In the genomic region with DNA sequence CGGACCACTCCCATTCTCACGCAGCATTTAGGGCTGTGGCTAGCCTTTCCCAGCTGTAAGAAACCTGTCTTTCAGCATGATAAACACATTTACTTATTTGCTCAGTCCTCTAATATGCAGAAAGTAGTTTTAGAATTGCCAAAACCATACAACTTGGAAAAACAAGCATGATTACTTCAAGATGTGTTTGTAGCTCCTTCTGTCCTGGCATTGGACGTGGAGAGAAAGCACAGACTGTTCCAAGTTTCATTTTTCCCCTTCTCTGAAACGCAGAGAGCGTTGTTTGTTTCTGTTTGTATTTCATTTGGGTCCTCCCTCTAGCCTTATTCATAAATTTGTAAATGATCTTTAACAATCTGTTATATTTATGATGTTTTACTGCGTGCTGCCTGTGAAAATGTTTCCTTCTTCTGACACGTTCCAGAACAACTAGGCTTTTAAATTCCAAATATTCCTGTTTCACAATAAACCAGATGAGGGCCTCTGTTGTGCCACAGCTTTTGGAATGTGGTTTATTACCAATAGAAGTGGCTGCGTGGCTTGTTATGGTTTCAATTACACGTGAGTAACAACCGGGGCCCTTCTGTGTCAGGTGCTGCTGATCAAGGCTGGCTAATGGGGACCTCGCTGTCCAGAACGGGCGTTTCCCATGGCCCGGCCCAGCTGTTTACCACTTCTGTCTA, we compare ENCODE assay signal across 17 cellular contexts. TPM values are rescaled to one million over a fixed set of nuclear protein-coding genes. Genes with fewer than 3 reads are reported as not detected.
DNase-seq lines count a peak whose midpoint lies in the region; ATAC-seq and TF ChIP-seq lines count a peak whose summit lies in the region.
"Had no signal": no experiment of that assay in that cellular context is flagged by ENCODE, and none has a peak within 500 bp of the region (broad histone marks: within the 10 kb centered on the region; RNA-seq: fewer than 3 reads in every experiment).

No MANE protein-coding gene starts in this region.

- H3K27me3 Mint-ChIP-seq in HFFc6 (ENCODE audit: insufficient read depth), result peaks cover 4% of the 10 kb centered on the region; the same call in 1 of the 2 replicates

- peak overlapping the region; percentile 74 for H3K4me3 Mint-ChIP-seq in HFFc6
- H3K4me3 Mint-ChIP-seq: activated naive CD4-positive, alpha-beta T cell treated with anti-CD3 and anti-CD28 coated beads, Interleukin-2, amount 10 ng/mL, durations not matched to agents 7 days and 5 days; GM23338 had no signal

- H3K4me1 Mint-ChIP-seq in HFFc6 (ENCODE audit: low read depth), result peaks cover 10% of the 10 kb centered on the region
- H3K4me1 Mint-ChIP-seq: activated naive CD4-positive, alpha-beta T cell treated with anti-CD3 and anti-CD28 coated beads, Interleukin-2, amount 10 ng/mL, durations not matched to agents 7 days and 5 days; GM23338 had no signal

- H3K79me2 ChIP-seq in fibroblast of lung (ENCODE audit: control insufficient read depth, insufficient read depth, low read length), result no peaks in the 10 kb centered on the region

- peak overlapping the region; percentile 22; the same call in 1 of the 2 replicates for H3K27ac Mint-ChIP-seq in HFFc6
- H3K27ac Mint-ChIP-seq: activated naive CD4-positive, alpha-beta T cell treated with anti-CD3 and anti-CD28 coated beads, Interleukin-2, amount 10 ng/mL, durations not matched to agents 7 days and 5 days; GM23338 had no signal

- H3K27ac ChIP-seq in fibroblast of lung (ENCODE audit: insufficient read depth, low read length) (no peak overlapping the region), psoas muscle (no peak overlapping the region)
- H3K27ac ChIP-seq: BLaER1 treated with 17β-estradiol and CSF1 and Interleukin-3, amounts not matched to agents 10 nM and 100 nM; SJSA1 had no signal

- H3K4me3 ChIP-seq in fibroblast of lung (replicated peaks in 1 of 4; ENCODE audit: control extremely low read depth in 1 of 4, insufficient read depth in 1 of 4, low read depth in 3 of 4, low read length in 4 of 4), result peak overlapping the region in 2 of 4 experiments; percentile 14 to 35
- H3K4me3 ChIP-seq in psoas muscle, result no peak overlapping the region
- H3K4me3 ChIP-seq: BLaER1 treated with 17β-estradiol and CSF1 and Interleukin-3, amounts not matched to agents 10 nM and 100 nM; GM23338; lung; SJSA1 had no signal

- H3K9me3 ChIP-seq in fibroblast of lung (ENCODE audit: control insufficient read depth, insufficient read depth, low read depth, low read length) (no peaks in the 10 kb centered on the region), psoas muscle (peaks cover 4% of the 10 kb centered on the region)
- H3K9me3 ChIP-seq: SJSA1 had no signal

- intact Hi-C loops in psoas muscle (cut with DNase I), result no loop called here

- H3K9ac ChIP-seq in fibroblast of lung (ENCODE audit: insufficient read depth, low read length), result no peak overlapping the region
- H3K9ac ChIP-seq: BLaER1 treated with 17β-estradiol and CSF1 and Interleukin-3, amounts not matched to agents 10 nM and 100 nM had no signal

- peak; percentile 66 for DNase-seq in AG08396 (ENCODE audit: low spot score)
- peak; percentile 58 for DNase-seq in HFFc6
- DNase-seq in fibroblast of lung (ENCODE audit: low read depth in 2 of 2), result peak in 1 of 2 donors; percentile 58
- no peak for DNase-seq in psoas muscle
- no peak for DNase-seq in NCI-H1105 treated with DMSO at 0.1 percent for 48 hours (lab: John Stamatoyannopoulos, UW)
- no peak for DNase-seq in T-helper 1 cell
- no peak for DNase-seq in HuH-7 (ENCODE audit: low spot score)
- DNase-seq in CD1c-positive myeloid dendritic cell (ENCODE audit: extremely low spot score), result no peak
- DNase-seq: activated naive CD4-positive, alpha-beta T cell treated with anti-CD3 and anti-CD28 coated beads, Interleukin-2, amount 10 ng/mL, durations not matched to agents 7 days and 5 days; caudate nucleus; NCI-H2107; NK-92 treated with Interleukin-12 subunit alpha and Interleukin-12 subunit beta, amount 100 ng/mL, for 24 hours had no signal

- H3K27me3 ChIP-seq in fibroblast of lung (ENCODE audit: control insufficient read depth, insufficient read depth, low read length) (no peaks in the 10 kb centered on the region), psoas muscle (ENCODE audit: insufficient read depth in 3 of 3, low read length in 2 of 3) (no peaks in the 10 kb centered on the region)
- H3K27me3 ChIP-seq: BLaER1 treated with 17β-estradiol and CSF1 and Interleukin-3, amounts not matched to agents 10 nM and 100 nM; SJSA1 had no signal

- WGBS in psoas muscle, 3 donors, result 36 to 53% (median 44%) methylated on average over 14 of the region's 14 CpGs

- TF ChIP-seq CTCF in HFFc6 (IDR thresholded peaks at IDR 0.05) (no peak), fibroblast of lung (conservative IDR thresholded peaks at IDR 0.05 in 1 of 2, IDR thresholded peaks at IDR 0.05 in 1 of 2; ENCODE audit: low read depth in 1 of 2, low read length in 2 of 2) (no peak), psoas muscle (IDR thresholded peaks at IDR 0.05) (no peak)

- H3K36me3 Mint-ChIP-seq in HFFc6 (ENCODE audit: low read depth), result no peaks in the 10 kb centered on the region; the same call in 1 of the 2 replicates

- H3K4me2 ChIP-seq in fibroblast of lung (ENCODE audit: extremely low read depth, insufficient read depth, low read length), result peak overlapping the region; percentile 60
- H3K4me2 ChIP-seq: BLaER1 treated with 17β-estradiol and CSF1 and Interleukin-3, amounts not matched to agents 10 nM and 100 nM; GM23338 had no signal

- H3K36me3 ChIP-seq in fibroblast of lung (ENCODE audit: control insufficient read depth, insufficient read depth, low read length) (no peaks in the 10 kb centered on the region), psoas muscle (ENCODE audit: insufficient read depth in 1 of 2, low read depth in 1 of 2) (no peaks in the 10 kb centered on the region)
- H3K36me3 ChIP-seq: SJSA1 had no signal

- peaks cover 6% of the 10 kb centered on the region; the same call in 1 of the 2 replicates for H3K9me3 Mint-ChIP-seq in HFFc6

- no peaks in the 10 kb centered on the region for H3K4me1 ChIP-seq in fibroblast of lung (ENCODE audit: control insufficient read depth, extremely low read depth, insufficient read depth, low read length)
- H3K4me1 ChIP-seq in psoas muscle, result no peaks in the 10 kb centered on the region
- H3K4me1 ChIP-seq: SJSA1 had no signal

- peak in 3 of 4 donors; percentile 53 to 79 (median 70) for ATAC-seq in psoas muscle

- no peaks in the 10 kb centered on the region for H4K20me1 ChIP-seq in fibroblast of lung (ENCODE audit: control insufficient read depth, extremely low read depth, insufficient read depth, low read length)

- no peak overlapping the region for H2AFZ ChIP-seq in fibroblast of lung (ENCODE audit: low read length)
- H2AFZ ChIP-seq: GM23338 had no signal

RNA-seq across cellular contexts. Expression of gene MNX1, which starts 26.1 kb away (rescaled TPM):
- total RNA-seq in HFFc6 (2021; fragmentation: NEBNext Ultra II Directional; extraction: Animal tissue kit (Norgen Biotek cat#: 25700)), result not detected
- not detected in 2 replicates for total RNA-seq in fibroblast of lung
- not detected in 2 replicates for polyA plus RNA-seq in fibroblast of lung
- polyA plus RNA-seq in fibroblast of lung (2012), result not detected in 2 replicates
- not detected in 2 replicates for polyA minus RNA-seq in fibroblast of lung (ENCODE audit: low replicate concordance)
- not detected for total RNA-seq in psoas muscle
- not detected for polyA plus RNA-seq in psoas muscle
- total RNA-seq: SJSA1, ureter had no signal

RNA-seq across cellular contexts. Expression of gene NOM1, which starts 34.8 kb away (rescaled TPM):
- total RNA-seq in HFFc6 (2021; fragmentation: NEBNext Ultra II Directional; extraction: Animal tissue kit (Norgen Biotek cat#: 25700)), result 10 to 100 TPM; 13.1 to 21.1 (median 14.9) TPM
- total RNA-seq in fibroblast of lung (13.9 and 14.9 TPM in 2 replicates), psoas muscle (10 to 100 TPM; 14.0 to 20.5 (median 16.7) TPM)
- polyA plus RNA-seq in fibroblast of lung (5.6 and 8.7 TPM in 2 replicates), psoas muscle (10 to 100 TPM in 2 of 3 donors, 1 to 10 TPM in 1; 8.2 to 17.8 (median 14.7) TPM)
- 7.6 and 10.6 TPM in 2 replicates for polyA plus RNA-seq in fibroblast of lung (2012)
- 6.2 and 10.3 TPM in 2 replicates for polyA minus RNA-seq in fibroblast of lung (ENCODE audit: low replicate concordance)

Comparison
In these comparisons a context has a peak if more than half of its experiments do, and no peak if none do; other contexts are left out.
1. DNase-seq: peak in AG08396 (single experiment) and HFFc6 (single experiment); none in psoas muscle (0 of 2), NCI-H1105 treated with DMSO at 0.1 percent for 48 hours (single experiment), T-helper 1 cell (0 of 5), HuH-7 (single experiment) and CD1c-positive myeloid dendritic cell (single experiment).